In the genomic region with DNA sequence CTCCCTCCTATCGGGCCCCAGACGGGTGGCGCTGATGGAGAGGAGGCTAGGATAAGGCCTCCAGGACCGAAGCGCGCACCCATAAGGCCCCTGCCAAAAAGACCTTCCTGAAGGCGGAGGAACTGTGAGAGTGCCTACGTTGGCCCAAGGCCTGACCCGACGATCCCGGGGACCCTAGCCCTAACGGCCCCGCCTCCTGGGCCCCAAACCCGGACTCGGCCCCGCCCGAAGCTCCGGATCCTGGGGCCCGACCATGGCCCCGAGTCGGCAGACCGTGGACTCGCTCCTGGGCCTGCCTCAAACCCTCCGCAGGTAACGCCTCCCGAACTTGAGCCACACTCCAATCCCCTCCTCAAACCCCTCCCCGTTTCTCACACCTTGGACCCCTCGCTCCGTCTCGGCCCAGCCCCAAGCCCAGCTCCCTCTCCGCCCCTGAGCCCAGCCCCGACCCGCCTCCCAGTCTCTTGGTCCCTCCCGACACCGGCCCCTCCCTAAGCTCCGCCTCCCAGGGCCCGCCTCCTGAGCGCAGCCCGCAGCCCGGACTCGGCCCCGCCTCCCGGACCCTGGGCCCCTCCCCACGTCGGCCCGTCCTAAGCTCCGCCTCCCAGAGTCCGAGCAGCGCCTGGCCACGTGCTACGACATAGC, we compare ENCODE assay signal across 7 cellular contexts. TPM values are rescaled to one million over a fixed set of nuclear protein-coding genes. Genes with fewer than 3 reads are reported as not detected.
DNase-seq lines count a peak whose midpoint lies in the region; ATAC-seq and TF ChIP-seq lines count a peak whose summit lies in the region.
"Not testable (repeated sequence)": the region's sequence is repeated elsewhere in the genome, so short reads cannot be mapped to it uniquely, and the experiment has no call there.

No MANE protein-coding gene starts in this region.

- not testable (repeated sequence) for H3K9me3 ChIP-seq in T-helper 17 cell (ENCODE audit: control insufficient read depth, low read length, poor library complexity, severe bottlenecking); osteoblast (ENCODE audit: low read depth, low read length)

- H3K27me3 ChIP-seq in osteoblast (ENCODE audit: insufficient read depth, low read length) = not testable (repeated sequence)

- CTCF ChIA-PET in GM10248 (lab: Yijun Ruan, JAX) = interaction anchor here (1.1 kb wide), 1 partner anchor 14 kb away, joined by 3 read pairs; no protein-coding TSS in a partner anchor

- H3K79me2 ChIP-seq in osteoblast (ENCODE audit: insufficient read depth, low read length) = not testable (repeated sequence)

- not testable (repeated sequence) for TF ChIP-seq POLR2A in NB4 (IDR thresholded peaks at IDR 0.05; ENCODE audit: extremely low read depth, insufficient read length)

- not testable (repeated sequence) for TF ChIP-seq CTCF in GM10248 (IDR thresholded peaks at IDR 0.05; ENCODE audit: control extremely low read depth, extremely low read depth, low read depth, missing control alignments); NB4 (IDR thresholded peaks at IDR 0.05; ENCODE audit: low read depth, low read length); choroid plexus epithelial cell (conservative IDR thresholded peaks at IDR 0.05; ENCODE audit: low read depth, low read length); osteoblast (IDR thresholded peaks at IDR 0.05; ENCODE audit: extremely low read depth, low read depth, low read length)

- peak overlapping the region; percentile 95 for H3K27ac Mint-ChIP-seq in T-helper 17 cell

- peaks cover 12% of the 10 kb centered on the region for H3K4me1 Mint-ChIP-seq in T-helper 17 cell

- peak overlapping the region; percentile 95 for H3K4me3 Mint-ChIP-seq in T-helper 17 cell

- H3K4me2 ChIP-seq in osteoblast (ENCODE audit: insufficient read depth, low read length) = peak overlapping the region; percentile 77

- H4K20me1 ChIP-seq in osteoblast (ENCODE audit: insufficient read depth, low read length) = not testable (repeated sequence)

- H3K4me3 ChIP-seq in NB4 (ENCODE audit: low read depth, low read length) (peak overlapping the region; percentile 42), choroid plexus epithelial cell (ENCODE audit: low read depth, low read length) (peak overlapping the region; percentile 64), osteoblast (ENCODE audit: insufficient read depth, low read length) (peak overlapping the region; percentile 77)

- peak; percentile 83 for DNase-seq in GM10248 (ENCODE audit: extremely low spot score)
- DNase-seq in NB4 (ENCODE audit: low read depth) = peak; percentile 78
- not testable (repeated sequence) for DNase-seq in T-helper 17 cell
- DNase-seq in choroid plexus epithelial cell (ENCODE audit: low read depth) = peak; percentile 85
- DNase-seq in iPS DF 19.7 (ENCODE audit: low read depth, low spot score) = peak; percentile 56
- DNase-seq in osteoblast (ENCODE audit: insufficient read length, low spot score, missing footprints) = peak; percentile 89

- H2AFZ ChIP-seq in osteoblast (ENCODE audit: low read length) = peak overlapping the region; percentile 85

- H3K36me3 Mint-ChIP-seq in T-helper 17 cell (ENCODE audit: low read depth) = not testable (repeated sequence)

- POLR2A ChIA-PET in GM10248 (lab: Yijun Ruan, JAX) = not testable (repeated sequence)

- not testable (repeated sequence) for H3K27me3 Mint-ChIP-seq in T-helper 17 cell

- peaks cover 18% of the 10 kb centered on the region for H3K4me1 ChIP-seq in osteoblast (ENCODE audit: insufficient read depth, low read length)

- H3K36me3 ChIP-seq in osteoblast (ENCODE audit: insufficient read depth, low read length) = not testable (repeated sequence)

- not testable (repeated sequence) for H3K27ac ChIP-seq in osteoblast (ENCODE audit: low read depth, low read length)

- ATAC-seq in HG02623 (IDR thresholded peaks at IDR 0.05; ENCODE audit: unreplicated experiment) = peak; percentile 38
- not testable (repeated sequence) for ATAC-seq in T-helper 17 cell

RNA-seq across cellular contexts. Expression of a gene that starts 46.5 kb away (rescaled TPM):
- total RNA-seq in T-helper 17 cell = not detected
- total RNA-seq in osteoblast = not detected in 2 replicates
